In genomic region chr5:6827815-6828214, GRCh38 we compare ENCODE assay signal across 8 cellular contexts.
DNase-seq lines count a peak whose midpoint lies in the region; ATAC-seq lines count a peak whose summit lies in the region.

No MANE protein-coding gene starts in this region.

- H3K9me3 ChIP-seq in BLaER1 treated with 17β-estradiol and CSF1 and Interleukin-3, amounts not matched to agents 10 nM and 100 nM (replicated peaks in 1 of 11) = no peaks in the 10 kb centered on the region; a peak in 1 of 22 replicates

- H3K4me3 ChIP-seq in BLaER1 treated with 17β-estradiol and CSF1 and Interleukin-3, amounts not matched to agents 10 nM and 100 nM = peak overlapping the region in 4 of 10 experiments; percentile 9 to 32 (median 28); a peak in 5 of 20 replicates

- DNase-seq in activated T-cell treated with anti-CD3 and anti-CD28 coated beads for 4 hours (peak; percentile 11), cortex of kidney (lab: John Stamatoyannopoulos, UW) (no peak), HPDE6-E6E7 (ENCODE audit: extremely low spot score) (no peak), mucosa of gallbladder (ENCODE audit: low spot score) (no peak)
- peak; percentile 31 to 54 for DNase-seq in stimulated activated CD4-positive, alpha-beta T cell treated with anti-CD3 and anti-CD28 coated beads, Interleukin-2, amount 100 ng/mL, for 24 hours

- H3K4me2 ChIP-seq in BLaER1 treated with 17β-estradiol and CSF1 and Interleukin-3, amounts not matched to agents 10 nM and 100 nM = peak overlapping the region; percentile 58 to 74 (median 67)

- H3K27me3 ChIP-seq in BLaER1 treated with 17β-estradiol and CSF1 and Interleukin-3, amounts not matched to agents 10 nM and 100 nM = no peaks in the 10 kb centered on the region

- ATAC-seq in GM19455 (IDR thresholded peaks at IDR 0.05; ENCODE audit: unreplicated experiment) (peak; percentile 52), HG03432 (IDR thresholded peaks at IDR 0.05; ENCODE audit: unreplicated experiment) (peak; percentile 65)

- H3K4me1 ChIP-seq in BLaER1 treated with 17β-estradiol and CSF1 and Interleukin-3, amounts not matched to agents 10 nM and 100 nM = peaks cover 42 to 71% (median 63%) of the 10 kb centered on the region in 10 experiments

- H3K27ac ChIP-seq in BLaER1 treated with 17β-estradiol and CSF1 and Interleukin-3, amounts not matched to agents 10 nM and 100 nM = peak overlapping the region in 8 of 11 experiments; percentile 19 to 67 (median 48); a peak in 13 of 22 replicates

- H3K9ac ChIP-seq in BLaER1 treated with 17β-estradiol and CSF1 and Interleukin-3, amounts not matched to agents 10 nM and 100 nM = peak overlapping the region in 4 of 11 experiments; percentile 13 to 34 (median 24); a peak in 5 of 22 replicates

- H4K20me1 ChIP-seq in BLaER1 treated with 17β-estradiol and CSF1 and Interleukin-3, amounts not matched to agents 10 nM and 100 nM = no peaks in the 10 kb centered on the region

- H3K36me3 ChIP-seq in BLaER1 treated with 17β-estradiol and CSF1 and Interleukin-3, amounts not matched to agents 10 nM and 100 nM = no peaks in the 10 kb centered on the region

Comparison
In these comparisons a context has a peak if more than half of its experiments do, and no peak if none do; other contexts are left out.
1. DNase-seq: peak in activated T-cell treated with anti-CD3 and anti-CD28 coated beads for 4 hours (single experiment) and stimulated activated CD4-positive, alpha-beta T cell treated with anti-CD3 and anti-CD28 coated beads, Interleukin-2, amount 100 ng/mL, for 24 hours (2 of 2); none in cortex of kidney (single experiment), HPDE6-E6E7 (single experiment) and mucosa of gallbladder (single experiment).